In genomic region chr9:121269888-121270254, GRCh38 we compare ENCODE assay signal across 11 cellular contexts. TPM values are rescaled to one million over a fixed set of nuclear protein-coding genes. Genes with fewer than 3 reads are reported as not detected.
DNase-seq lines count a peak whose midpoint lies in the region; ATAC-seq and TF ChIP-seq lines count a peak whose summit lies in the region.
"Had no signal": no experiment of that assay in that cellular context is flagged by ENCODE, and none has a peak within 500 bp of the region (broad histone marks: within the 10 kb centered on the region; RNA-seq: fewer than 3 reads in every experiment).

No MANE protein-coding gene starts in this region.

- H3K4me3 ChIP-seq in fibroblast of villous mesenchyme (ENCODE audit: low read depth, low read length) = peak overlapping the region; percentile 93

- DNase-seq in CD14-positive monocyte (ENCODE audit: low spot score) (no peak), fibroblast of villous mesenchyme (ENCODE audit: low read depth) (no peak), progenitor cell of endocrine pancreas (ENCODE audit: low spot score, unreplicated experiment) (no peak), NCI-H146 (lab: John Stamatoyannopoulos, UW) (no peak)
- DNase-seq in activated T-cell treated with anti-CD3 and anti-CD28 coated beads, Interleukin-2, amount 50 U/mL, for 24 hours = no peak
- DNase-seq: activated gamma-delta T cell, NCI-H1930 had no signal

- TF ChIP-seq CTCF in CD14-positive monocyte (IDR thresholded peaks at IDR 0.05) (no peak), fibroblast of villous mesenchyme (IDR thresholded peaks at IDR 0.05; ENCODE audit: insufficient read depth, low read depth, low read length) (no peak), progenitor cell of endocrine pancreas (IDR thresholded peaks at IDR 0.05; ENCODE audit: unreplicated experiment) (no peak)

- H3K36me3 Mint-ChIP-seq in CD14-positive monocyte (peaks cover 7 to 8% of the 10 kb centered on the region in 2 donors), progenitor cell of endocrine pancreas (ENCODE audit: insufficient read depth) (no peaks in the 10 kb centered on the region)
- no peaks in the 10 kb centered on the region for H3K36me3 Mint-ChIP-seq in activated T-helper 17 cell treated with anti-CD3 and anti-CD28 coated beads, Interleukin-2, amount 50 U/mL, for 72 hours (ENCODE audit: low read depth)
- no peaks in the 10 kb centered on the region for H3K36me3 Mint-ChIP-seq in activated T-cell treated with anti-CD3 and anti-CD28 coated beads, Interleukin-2, amount 50 U/mL, for 24 hours (ENCODE audit: low read depth)

- H3K27me3 Mint-ChIP-seq in CD14-positive monocyte (ENCODE audit: low read depth in 3 of 3) (no peaks in the 10 kb centered on the region), progenitor cell of endocrine pancreas (peaks cover 52% of the 10 kb centered on the region)
- H3K27me3 Mint-ChIP-seq in activated T-helper 17 cell treated with anti-CD3 and anti-CD28 coated beads, Interleukin-2, amount 50 U/mL, for 72 hours = no peaks in the 10 kb centered on the region
- peaks cover 19% of the 10 kb centered on the region for H3K27me3 Mint-ChIP-seq in activated T-cell treated with anti-CD3 and anti-CD28 coated beads, Interleukin-2, amount 50 U/mL, for 24 hours

- intact Hi-C loops in CD14-positive monocyte (cut with micrococcal nuclease) = loop anchor here (2.0 to 10.0 kb wide), 5 partner anchors 15 to 58 kb away; no protein-coding TSS in a partner anchor

- H3K4me1 Mint-ChIP-seq in CD14-positive monocyte = peaks cover 70% of the 10 kb centered on the region
- peaks cover 4% of the 10 kb centered on the region for H3K4me1 Mint-ChIP-seq in activated T-helper 17 cell treated with anti-CD3 and anti-CD28 coated beads, Interleukin-2, amount 50 U/mL, for 72 hours
- H3K4me1 Mint-ChIP-seq in progenitor cell of endocrine pancreas (ENCODE audit: low read depth) = peaks cover 19% of the 10 kb centered on the region
- peaks cover 18% of the 10 kb centered on the region for H3K4me1 Mint-ChIP-seq in activated T-cell treated with anti-CD3 and anti-CD28 coated beads, Interleukin-2, amount 50 U/mL, for 24 hours (ENCODE audit: low read depth)

- H3K27ac Mint-ChIP-seq in CD14-positive monocyte = peak overlapping the region in 3 of 7 donors; percentile 83 to 87 (median 85)
- peak overlapping the region; percentile 31 for H3K27ac Mint-ChIP-seq in activated T-helper 17 cell treated with anti-CD3 and anti-CD28 coated beads, Interleukin-2, amount 50 U/mL, for 72 hours
- H3K27ac Mint-ChIP-seq in progenitor cell of endocrine pancreas = no peak overlapping the region
- no peak overlapping the region for H3K27ac Mint-ChIP-seq in activated T-cell treated with anti-CD3 and anti-CD28 coated beads, Interleukin-2, amount 50 U/mL, for 24 hours
- H3K27ac Mint-ChIP-seq: T-helper 1 cell treated with Interleukin-12 subunit alpha and Interleukin-12 subunit beta and Interleukin-4 antibody, amounts not matched to agents 30 μg/mL and 1 μg/mL, for 36 hours had no signal

- H3K9me3 Mint-ChIP-seq in CD14-positive monocyte (peaks cover 0 to 2% (median 0%) of the 10 kb centered on the region in 7 donors), progenitor cell of endocrine pancreas (ENCODE audit: low read depth) (no peaks in the 10 kb centered on the region)
- H3K9me3 Mint-ChIP-seq in activated T-helper 17 cell treated with anti-CD3 and anti-CD28 coated beads, Interleukin-2, amount 50 U/mL, for 72 hours = no peaks in the 10 kb centered on the region
- H3K9me3 Mint-ChIP-seq in activated T-cell treated with anti-CD3 and anti-CD28 coated beads, Interleukin-2, amount 50 U/mL, for 24 hours = no peaks in the 10 kb centered on the region
- H3K9me3 Mint-ChIP-seq: T-helper 1 cell treated with Interleukin-12 subunit alpha and Interleukin-12 subunit beta and Interleukin-4 antibody, amounts not matched to agents 30 μg/mL and 1 μg/mL, for 36 hours had no signal

- no peak for ATAC-seq in activated T-helper 17 cell treated with anti-CD3 and anti-CD28 coated beads, Interleukin-2, amount 50 U/mL, for 72 hours (replicated peaks)
- ATAC-seq in GM19463 (IDR thresholded peaks at IDR 0.05; ENCODE audit: unreplicated experiment) = no peak
- no peak for ATAC-seq in HG03354 (IDR thresholded peaks at IDR 0.05; ENCODE audit: poor library complexity, severe bottlenecking, unreplicated experiment)

- H3K4me3 Mint-ChIP-seq in CD14-positive monocyte = peak overlapping the region; percentile 85 to 95
- H3K4me3 Mint-ChIP-seq in activated T-helper 17 cell treated with anti-CD3 and anti-CD28 coated beads, Interleukin-2, amount 50 U/mL, for 72 hours = no peak overlapping the region
- peak overlapping the region; percentile 15 for H3K4me3 Mint-ChIP-seq in progenitor cell of endocrine pancreas (ENCODE audit: low read depth)
- no peak overlapping the region for H3K4me3 Mint-ChIP-seq in activated T-cell treated with anti-CD3 and anti-CD28 coated beads, Interleukin-2, amount 50 U/mL, for 24 hours

RNA-seq across cellular contexts. Expression of gene GSN, which starts 1.9 kb away (rescaled TPM):
- 100 to 1,000 TPM in 1 of 2 donors, 10 to 100 TPM in 1; 95.8 to 187 TPM for polyA plus RNA-seq in CD14-positive monocyte
- total RNA-seq in activated T-helper 17 cell treated with anti-CD3 and anti-CD28 coated beads, Interleukin-2, amount 50 U/mL, for 72 hours = 1 to 10 TPM; 5.1 to 5.6 TPM
- total RNA-seq in fibroblast of villous mesenchyme (254 and 283 TPM in 2 replicates), progenitor cell of endocrine pancreas (35.0 and 41.4 TPM in 2 replicates)

Comparison
In these comparisons a context has a peak if more than half of its experiments do, and no peak if none do; other contexts are left out.
1. H3K4me3 Mint-ChIP-seq: peak in CD14-positive monocyte (2 of 2) and progenitor cell of endocrine pancreas (single experiment); none in activated T-helper 17 cell treated with anti-CD3 and anti-CD28 coated beads, Interleukin-2, amount 50 U/mL, for 72 hours (single experiment) and activated T-cell treated with anti-CD3 and anti-CD28 coated beads, Interleukin-2, amount 50 U/mL, for 24 hours (single experiment).